ENCODE assay signal across 22 cellular contexts in genomic region chr2:148861367-148861766, GRCh38. TPM values are rescaled to one million over a fixed set of nuclear protein-coding genes. Genes with fewer than 3 reads are reported as not detected.
DNase-seq lines count a peak whose midpoint lies in the region; ATAC-seq and TF ChIP-seq lines count a peak whose summit lies in the region.
"Had no signal": no experiment of that assay in that cellular context is flagged by ENCODE, and none has a peak within 500 bp of the region (broad histone marks: within the 10 kb centered on the region; RNA-seq: fewer than 3 reads in every experiment).

No MANE protein-coding gene starts in this region.

- H3K27ac ChIP-seq in foreskin keratinocyte: no peak overlapping the region
- H3K27ac ChIP-seq: 22Rv1, SJCRH30 had no signal

- peak; percentile 6 for DNase-seq in NOMO-1 treated with DMSO at 0.1 percent for 48 hours (lab: John Stamatoyannopoulos, UW; ENCODE audit: unreplicated experiment)
- DNase-seq in NOMO-1 treated with dmso at 0.1 percent for 144 hours (lab: John Stamatoyannopoulos, UW; ENCODE audit: unreplicated experiment): no peak
- peak; percentile 68 for DNase-seq in NCI-H2029 treated with DMSO at 0.1 percent for 48 hours (lab: John Stamatoyannopoulos, UW)
- DNase-seq in RPMI7951 (ENCODE audit: low read depth): peak; percentile 57
- DNase-seq in foreskin keratinocyte: no peak
- DNase-seq in hypothalamus (lab: John Stamatoyannopoulos, UW): no peak
- DNase-seq: DMS53, GDM1, H7, KBM-7, NCI-H1105, NCI-H2081, NCI-H2171, NCI-H446, NCI-H526, SJCRH30, T-cell had no signal

- TF ChIP-seq CTCF in foreskin keratinocyte (conservative IDR thresholded peaks at IDR 0.05): no peak

- peaks cover 20% of the 10 kb centered on the region for H3K27me3 ChIP-seq in foreskin keratinocyte
- H3K27me3 ChIP-seq: SJCRH30 had no signal

- H3K4me1 ChIP-seq in foreskin keratinocyte: no peaks in the 10 kb centered on the region
- H3K4me1 ChIP-seq: SJCRH30 had no signal

- ATAC-seq in GM18907 (IDR thresholded peaks at IDR 0.05; ENCODE audit: unreplicated experiment) (no peak), foreskin keratinocyte (no peak), HG03469 (IDR thresholded peaks at IDR 0.05; ENCODE audit: unreplicated experiment) (no peak)
- ATAC-seq: Panc1, T-cell had no signal

RNA-seq across cellular contexts. Expression of gene KIF5C, which starts 13.7 kb away (rescaled TPM):
- 0.12 and 0.29 TPM in 2 replicates for total RNA-seq in RPMI7951 (2014; rRNA removed; shearing (Covaris generic))
- 0.07 and 0.11 TPM in 2 replicates for total RNA-seq in foreskin keratinocyte
- 0.02 and 0.04 TPM in 2 replicates for polyA plus RNA-seq in foreskin keratinocyte
- polyA plus RNA-seq: CD14-positive monocyte had no signal

Comparison
In these comparisons a context has a peak if more than half of its experiments do, and no peak if none do; other contexts are left out.
1. DNase-seq: peak in NOMO-1 treated with DMSO at 0.1 percent for 48 hours (single experiment), NCI-H2029 treated with DMSO at 0.1 percent for 48 hours (single experiment) and RPMI7951 (single experiment); none in NOMO-1 treated with dmso at 0.1 percent for 144 hours (single experiment), foreskin keratinocyte (0 of 2) and hypothalamus (0 of 51).